In genomic region chr10:133324198-133324792, GRCh38 we compare ENCODE assay signal across 2 cellular contexts.
TF ChIP-seq lines count a peak whose summit lies in the region.

No MANE protein-coding gene starts in this region.

TF ChIP-seq in Ishikawa, 13 proteins besides CTCF, POLR2A, EP300 and RAD21:
- TF ChIP-seq CREB1 (IDR thresholded peaks at IDR 0.05; ENCODE audit: low read depth) (no peak), NFIC (IDR thresholded peaks at IDR 0.05) (peak; percentile 91), CEBPB (IDR thresholded peaks at IDR 0.05) (no peak), YY1 (IDR thresholded peaks at IDR 0.05; ENCODE audit: low read depth) (peak; percentile 72), REST (IDR thresholded peaks at IDR 0.05; ENCODE audit: low read depth) (no peak), FOXM1 (IDR thresholded peaks at IDR 0.05; ENCODE audit: borderline replicate concordance, low read depth) (no peak), ZBTB7A (IDR thresholded peaks at IDR 0.05; ENCODE audit: low read depth) (peak; percentile 84), EGR1 (IDR thresholded peaks at IDR 0.05) (no peak), TEAD4 (IDR thresholded peaks at IDR 0.05) (no peak), TCF12 (IDR thresholded peaks at IDR 0.05; ENCODE audit: low read depth) (no peak), TAF1 (IDR thresholded peaks at IDR 0.05; ENCODE audit: low read depth) (0 out of 2 replicates have a peak, but pooled peaks have one; percentile 29)
- TF ChIP-seq, protein P1, sequence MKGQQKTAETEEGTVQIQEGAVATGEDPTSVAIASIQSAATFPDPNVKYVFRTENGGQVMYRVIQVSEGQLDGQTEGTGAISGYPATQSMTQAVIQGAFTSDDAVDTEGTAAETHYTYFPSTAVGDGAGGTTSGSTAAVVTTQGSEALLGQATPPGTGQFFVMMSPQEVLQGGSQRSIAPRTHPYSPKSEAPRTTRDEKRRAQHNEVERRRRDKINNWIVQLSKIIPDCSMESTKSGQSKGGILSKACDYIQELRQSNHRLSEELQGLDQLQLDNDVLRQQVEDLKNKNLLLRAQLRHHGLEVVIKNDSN (IDR thresholded peaks at IDR 0.05), result 0 out of 2 replicates have a peak, but pooled peaks have one; percentile 21
- TF ChIP-seq, protein P2, sequence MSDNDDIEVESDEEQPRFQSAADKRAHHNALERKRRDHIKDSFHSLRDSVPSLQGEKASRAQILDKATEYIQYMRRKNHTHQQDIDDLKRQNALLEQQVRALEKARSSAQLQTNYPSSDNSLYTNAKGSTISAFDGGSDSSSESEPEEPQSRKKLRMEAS (IDR thresholded peaks at IDR 0.05), result peak; percentile 45; the same call in 1 of the 2 replicates

TF ChIP-seq in K562, 482 proteins besides CTCF, POLR2A, EP300 and RAD21:
- TF ChIP-seq NFIC (IDR thresholded peaks at IDR 0.05), result peak; percentile 91
- TF ChIP-seq GABPA (tag; conservative IDR thresholded peaks at IDR 0.05; ENCODE audit: low read depth), result peak; percentile 79
- 0 out of 2 replicates have a peak, but pooled peaks have one; percentile 24 for TF ChIP-seq ZBTB7A (IDR thresholded peaks at IDR 0.05; ENCODE audit: borderline replicate concordance, control insufficient read depth, low read depth, low read length)
- no peak for TF ChIP-seq CEBPB (tag; IDR thresholded peaks at IDR 0.05)
- TF ChIP-seq ZNF76 (CRISPR knock-in tag; IDR thresholded peaks at IDR 0.05; ENCODE audit: borderline replicate concordance), result no peak
- TF ChIP-seq GABPB1 (CRISPR knock-in tag; IDR thresholded peaks at IDR 0.05), result peak; percentile 76
- TF ChIP-seq, protein P3, sequence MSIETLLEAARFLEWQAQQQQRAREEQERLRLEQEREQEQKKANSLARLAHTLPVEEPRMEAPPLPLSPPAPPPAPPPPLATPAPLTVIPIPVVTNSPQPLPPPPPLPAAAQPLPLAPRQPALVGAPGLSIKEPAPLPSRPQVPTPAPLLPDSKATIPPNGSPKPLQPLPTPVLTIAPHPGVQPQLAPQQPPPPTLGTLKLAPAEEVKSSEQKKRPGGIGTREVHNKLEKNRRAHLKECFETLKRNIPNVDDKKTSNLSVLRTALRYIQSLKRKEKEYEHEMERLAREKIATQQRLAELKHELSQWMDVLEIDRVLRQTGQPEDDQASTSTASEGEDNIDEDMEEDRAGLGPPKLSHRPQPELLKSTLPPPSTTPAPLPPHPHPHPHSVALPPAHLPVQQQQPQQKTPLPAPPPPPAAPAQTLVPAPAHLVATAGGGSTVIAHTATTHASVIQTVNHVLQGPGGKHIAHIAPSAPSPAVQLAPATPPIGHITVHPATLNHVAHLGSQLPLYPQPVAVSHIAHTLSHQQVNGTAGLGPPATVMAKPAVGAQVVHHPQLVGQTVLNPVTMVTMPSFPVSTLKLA (conservative IDR thresholded peaks at IDR 0.05), result 0 out of 4 replicates have a peak, but pooled peaks of 1 of the 2 experiments have one; percentile 31
- no peak for TF ChIP-seq ETV5 (CRISPR knock-in tag; IDR thresholded peaks at IDR 0.05; ENCODE audit: low read depth)
- TF ChIP-seq NR2C2 (CRISPR knock-in tag; IDR thresholded peaks at IDR 0.05), result no peak
- TF ChIP-seq NR2C2 (tag; IDR thresholded peaks at IDR 0.05), result no peak
